In the genomic region with DNA sequence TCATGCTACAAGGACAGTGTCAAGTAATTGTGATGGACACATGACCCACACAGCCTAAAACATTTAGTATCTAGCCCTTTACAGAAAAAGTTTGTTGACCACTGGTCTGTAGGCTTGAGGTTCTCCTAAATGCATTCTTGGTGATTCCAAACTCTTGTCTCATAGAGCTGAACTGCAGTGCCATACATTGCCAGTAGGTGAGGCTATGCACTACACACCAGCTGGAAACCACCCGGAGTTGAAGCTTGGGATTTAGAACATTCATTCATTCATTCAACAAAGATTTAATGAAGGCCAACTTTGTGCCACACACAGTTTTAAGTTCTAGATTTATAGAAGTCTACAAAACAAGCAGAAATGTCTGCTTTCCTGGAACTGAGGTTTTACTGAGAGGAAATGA, we compare ENCODE assay signal across 14 cellular contexts.
DNase-seq lines count a peak whose midpoint lies in the region; ATAC-seq and TF ChIP-seq lines count a peak whose summit lies in the region.
"Had no signal": no experiment of that assay in that cellular context is flagged by ENCODE, and none has a peak within 500 bp of the region (broad histone marks: within the 10 kb centered on the region; RNA-seq: fewer than 3 reads in every experiment).

No MANE protein-coding gene starts in this region.

- in situ Hi-C loops in SK-MEL-5 (cut with HindIII; ENCODE audit: low pct_unique_long_range_greater_than_20kb, low sequenced_read_pairs): no loop called here

- intact Hi-C loops in right cardiac atrium (cut with DNase I): no loop called here

- H3K9me3 ChIP-seq in cardiac muscle cell (ENCODE audit: low read depth): no peaks in the 10 kb centered on the region
- H3K9me3 ChIP-seq in right cardiac atrium (ENCODE audit: control insufficient read depth, low read length): no peaks in the 10 kb centered on the region

- H3K4me1 ChIP-seq in cardiac muscle cell (ENCODE audit: low read depth) (no peaks in the 10 kb centered on the region), right cardiac atrium (ENCODE audit: control insufficient read depth, insufficient read depth, low read length) (no peaks in the 10 kb centered on the region)

- TF ChIP-seq CTCF in cardiac muscle cell (IDR thresholded peaks at IDR 0.05; ENCODE audit: low read depth, low read length): peak; percentile 30
- TF ChIP-seq CTCF in foreskin fibroblast (IDR thresholded peaks at IDR 0.05; ENCODE audit: low read depth, low read length): peak; percentile 11

- WGBS in right cardiac atrium: 94% methylated on average over 1 of the region's 1 CpG

- no peaks in the 10 kb centered on the region for H3K27me3 ChIP-seq in cardiac muscle cell
- no peaks in the 10 kb centered on the region for H3K27me3 ChIP-seq in right cardiac atrium (ENCODE audit: control insufficient read depth, insufficient read depth)

- ATAC-seq in right cardiac atrium (no peak), HG03196 (IDR thresholded peaks at IDR 0.05; ENCODE audit: unreplicated experiment) (no peak)
- ATAC-seq: left lobe of liver had no signal

- H3K27ac ChIP-seq in cardiac muscle cell: no peak overlapping the region
- H3K27ac ChIP-seq in right cardiac atrium (ENCODE audit: low read length): no peak overlapping the region

- H3K4me3 ChIP-seq in cardiac muscle cell: no peak overlapping the region
- no peak overlapping the region for H3K4me3 ChIP-seq in right cardiac atrium (ENCODE audit: low read length)
- H3K4me3 ChIP-seq in foreskin fibroblast (ENCODE audit: low read depth in 1 of 2, low read length in 2 of 2): no peak overlapping the region

- no peaks in the 10 kb centered on the region for H3K36me3 ChIP-seq in cardiac muscle cell

- no peak for DNase-seq in cardiac muscle cell (ENCODE audit: low read depth in 1 of 2, low spot score in 1 of 2)
- DNase-seq in right cardiac atrium: no peak
- peak; percentile 22 for DNase-seq in SK-MEL-5 (ENCODE audit: low read depth, low spot score)
- DNase-seq in foreskin fibroblast: no peak
- no peak for DNase-seq in NCI-H1436 treated with DMSO at 0.1 percent for 48 hours (lab: John Stamatoyannopoulos, UW)
- no peak for DNase-seq in activated CD4-positive, alpha-beta T cell treated with anti-CD3 and anti-CD28 coated beads for 48 hours
- no peak for DNase-seq in UCSD-AML1 (lab: John Stamatoyannopoulos, UW; ENCODE audit: unreplicated experiment)
- DNase-seq: activated CD4-positive, alpha-beta T cell treated with anti-CD3 and anti-CD28 coated beads, Interleukin-2, amount 50 U/mL, for 48 hours; activated naive CD4-positive, alpha-beta T cell; MV-4-11; NCI-H226; T-helper 2 cell had no signal
